ENCODE assay signal across 8 cellular contexts in genomic region chr18:26549486-26550435, GRCh38. TPM values are rescaled to one million over a fixed set of nuclear protein-coding genes. Genes with fewer than 3 reads are reported as not detected.
DNase-seq lines count a peak whose midpoint lies in the region; ATAC-seq and TF ChIP-seq lines count a peak whose summit lies in the region.

No MANE protein-coding gene starts in this region.

- H3K27me3 ChIP-seq in HUES64 (ENCODE audit: insufficient read depth, low read length), result peaks cover 88% of the 10 kb centered on the region
- no peaks in the 10 kb centered on the region for H3K27me3 ChIP-seq in SK-N-SH (ENCODE audit: insufficient read depth)
- peaks cover 31 to 80% of the 10 kb centered on the region in 2 donors for H3K27me3 ChIP-seq in left lung

- TF ChIP-seq CTCF in SK-N-SH (IDR thresholded peaks at IDR 0.05), result no peak
- TF ChIP-seq CTCF in left lung (IDR thresholded peaks at IDR 0.05), result no peak

- H3K27ac ChIP-seq in HUES64 (ENCODE audit: low read depth, low read length), result no peak overlapping the region
- H3K27ac ChIP-seq in SK-N-SH (ENCODE audit: low read depth in 2 of 2, low read length in 1 of 2), result peak overlapping the region; percentile 64 to 80; a peak in 3 of 4 replicates
- peak overlapping the region; percentile 40 to 76 for H3K27ac ChIP-seq in left lung

- POLR2A ChIA-PET in SK-N-SH (lab: Yijun Ruan, JAX), result interaction anchor here (0.8 to 2.4 kb wide), 2 partner anchors 45 to 130 kb away, joined by 3 to 11 read pairs; no protein-coding TSS in a partner anchor

- H3K9me3 ChIP-seq in HUES64 (ENCODE audit: insufficient read depth, low read depth, low read length), result no peaks in the 10 kb centered on the region
- H3K9me3 ChIP-seq in SK-N-SH, result no peaks in the 10 kb centered on the region
- H3K9me3 ChIP-seq in left lung, result no peaks in the 10 kb centered on the region

- H3F3A ChIP-seq in SK-N-SH (replicated peaks; ENCODE audit: insufficient read depth), result no peaks in the 10 kb centered on the region

- under 1% methylated on average over 68 of the region's 69 CpGs for WGBS in HUES64
- 27% methylated on average over 18 of the region's 69 CpGs for WGBS in SK-N-SH (ENCODE audit: low lambda C conversion rate)

- H3K27ac Mint-ChIP-seq in dendritic cell treated with granulocyte-macrophage colony-stimulating factor and Interleukin-4, amounts not matched to agents 40 ng/mL and 50 ng/mL, for 4 days, result no peak overlapping the region

- H3K36me3 Mint-ChIP-seq in dendritic cell treated with granulocyte-macrophage colony-stimulating factor and Interleukin-4, amounts not matched to agents 40 ng/mL and 50 ng/mL, for 4 days (ENCODE audit: low read depth), result peaks cover 6% of the 10 kb centered on the region

- H3K4me3 Mint-ChIP-seq in dendritic cell treated with granulocyte-macrophage colony-stimulating factor and Interleukin-4, amounts not matched to agents 40 ng/mL and 50 ng/mL, for 4 days, result peak overlapping the region; percentile 68

- H3K36me3 ChIP-seq in HUES64 (ENCODE audit: insufficient read depth, low read length) (no peaks in the 10 kb centered on the region; the same call in 1 of the 2 replicates), SK-N-SH (replicated peaks in 1 of 2; ENCODE audit: control insufficient read depth in 1 of 2, insufficient read depth in 2 of 2, low read length in 1 of 2) (peaks cover 0 to 2% of the 10 kb centered on the region in 2 experiments), left lung (no peaks in the 10 kb centered on the region)

- TF ChIP-seq EP300 in SK-N-SH (IDR thresholded peaks at IDR 0.05; ENCODE audit: borderline replicate concordance in 1 of 2, low read depth in 1 of 2, low read length in 1 of 2), result peak in 1 of 2 experiments; percentile 23; a peak in 1 of 4 replicates

- CTCF ChIA-PET in SK-N-SH (lab: Yijun Ruan, JAX), result interaction anchor here (0.7 to 4.8 kb wide), 8 partner anchors 21 to 242 kb away, joined by 3 to 30 read pairs (median 4); no protein-coding TSS in a partner anchor

- H3K4me2 ChIP-seq in SK-N-SH, result peak overlapping the region; percentile 98

- H3K4me3 ChIP-seq in HUES64 (ENCODE audit: low read length), result peak overlapping the region; percentile 76
- peak overlapping the region; percentile 81 to 89 for H3K4me3 ChIP-seq in SK-N-SH (ENCODE audit: low read depth in 2 of 2, low read length in 1 of 2)
- H3K4me3 ChIP-seq in left lung, result peak overlapping the region; percentile 60 to 67

- H3K4me1 ChIP-seq in HUES64 (ENCODE audit: insufficient read depth, low read length), result peaks cover 31% of the 10 kb centered on the region
- peaks cover 9 to 28% of the 10 kb centered on the region in 2 experiments; a peak in 3 of 4 replicates for H3K4me1 ChIP-seq in SK-N-SH (ENCODE audit: control insufficient read depth in 1 of 2, insufficient read depth in 2 of 2, low read depth in 1 of 2, low read length in 1 of 2)
- peaks cover 17 to 41% of the 10 kb centered on the region in 2 donors for H3K4me1 ChIP-seq in left lung

- peaks cover 29% of the 10 kb centered on the region for H3K4me1 Mint-ChIP-seq in dendritic cell treated with granulocyte-macrophage colony-stimulating factor and Interleukin-4, amounts not matched to agents 40 ng/mL and 50 ng/mL, for 4 days (ENCODE audit: low read depth)

- peak overlapping the region; percentile 90 for H2AFZ ChIP-seq in SK-N-SH (ENCODE audit: low read depth)

- no peak for TF ChIP-seq RAD21 in SK-N-SH (IDR thresholded peaks at IDR 0.05; ENCODE audit: low read length)

- ATAC-seq in left lung (peak; percentile 83), HG02610 (IDR thresholded peaks at IDR 0.05; ENCODE audit: unreplicated experiment) (no peak)
- ATAC-seq in stimulated activated naive CD8-positive, alpha-beta T cell treated with anti-CD3 and anti-CD28 coated beads, Interleukin-15, Interleukin-2, amounts not matched to agents 100 U/mL and 50 U/mL, for 24 hours, result no peak

- H3K9ac ChIP-seq in HUES64 (ENCODE audit: low read depth, low read length) (peak overlapping the region; percentile 34; the same call in 1 of the 2 replicates), SK-N-SH (peak overlapping the region; percentile 83)

- H3K27me3 Mint-ChIP-seq in dendritic cell treated with granulocyte-macrophage colony-stimulating factor and Interleukin-4, amounts not matched to agents 40 ng/mL and 50 ng/mL, for 4 days, result peaks cover 73% of the 10 kb centered on the region

- H3K9me3 Mint-ChIP-seq in dendritic cell treated with granulocyte-macrophage colony-stimulating factor and Interleukin-4, amounts not matched to agents 40 ng/mL and 50 ng/mL, for 4 days, result no peaks in the 10 kb centered on the region

- intact Hi-C loops in dendritic cell treated with granulocyte-macrophage colony-stimulating factor and Interleukin-4, amounts not matched to agents 40 ng/mL and 50 ng/mL, for 4 days (cut with micrococcal nuclease), result loop anchor here (2.0 to 10.0 kb wide), 5 partner anchors 25 to 455 kb away; partner anchors contain the start of genes SS18 and TAF4B
- intact Hi-C loops in left lung (cut with DNase I), result loop anchor here in 1 of 2 donors (10.0 kb wide), 1 partner anchor 105 kb away; no protein-coding TSS in a partner anchor

- no peaks in the 10 kb centered on the region for H4K20me1 ChIP-seq in SK-N-SH (ENCODE audit: insufficient read depth)

- H3K9me2 ChIP-seq in SK-N-SH, result no peaks in the 10 kb centered on the region

- peaks cover 33% of the 10 kb centered on the region; the same call in 1 of the 2 replicates for H3K79me2 ChIP-seq in SK-N-SH (ENCODE audit: insufficient read depth)

- DNase-seq in GM03348 (ENCODE audit: low spot score) (peak; percentile 86), SK-N-SH (peak; percentile 82), left lung (peak; percentile 80 to 88)
- peak; percentile 14 for DNase-seq in stimulated activated naive CD8-positive, alpha-beta T cell treated with anti-CD3 and anti-CD28 coated beads, Interleukin-15, Interleukin-2, amounts not matched to agents 100 U/mL and 50 U/mL, for 24 hours
- no peak for DNase-seq in stimulated activated CD4-positive, alpha-beta T cell treated with anti-CD3 and anti-CD28 coated beads, Interleukin-12 subunit alpha, Interleukin-12 subunit beta, amount 100 ng/mL, for 4 hours

TF ChIP-seq in SK-N-SH, 30 proteins besides CTCF, POLR2A, EP300 and RAD21 (continues in another document):
- TF ChIP-seq RFX5 (IDR thresholded peaks at IDR 0.05; ENCODE audit: low read length) (no peak), ZBTB33 (IDR thresholded peaks at IDR 0.05; ENCODE audit: borderline replicate concordance, low read depth) (no peak), FOXJ3 (CRISPR knock-in tag; IDR thresholded peaks at IDR 0.05) (no peak), YY1 (IDR thresholded peaks at IDR 0.05; ENCODE audit: low read depth) (peak; percentile 59; the same call in 1 of the 2 replicates), REST (IDR thresholded peaks at IDR 0.05; ENCODE audit: low read depth, low read length) (no peak), NRF1 (IDR thresholded peaks at IDR 0.05; ENCODE audit: low read depth, low read length) (peak; percentile 24; the same call in 1 of the 2 replicates), FOSL2 (IDR thresholded peaks at IDR 0.05; ENCODE audit: borderline replicate concordance, low read depth) (no peak), FOXM1 (IDR thresholded peaks at IDR 0.05; ENCODE audit: low read depth) (no peak), MAX (IDR thresholded peaks at IDR 0.05; ENCODE audit: low read depth) (peak; percentile 70), JUND (IDR thresholded peaks at IDR 0.05) (no peak)

RNA-seq across cellular contexts. Expression of gene KCTD1, which starts 1.4 kb away (rescaled TPM):
- polyA plus RNA-seq in HUES64 (2013, experiment 1 of 2), result 12.4 TPM
- 12.3 TPM for polyA plus RNA-seq in HUES64 (2013, experiment 2 of 2)
- 6.4 and 12.8 TPM in 2 replicates for polyA plus RNA-seq in SK-N-SH (2012; rRNA removed)
- 12.7 and 15.4 TPM in 2 replicates for polyA plus RNA-seq in SK-N-SH (2012; cell fraction: cytosol; rRNA removed)
- polyA plus RNA-seq in SK-N-SH (2012; cell fraction: nucleus; rRNA removed), result 11.7 and 14.7 TPM in 2 replicates
- 10 to 100 TPM; 12.1 to 21.7 TPM for total RNA-seq in left lung
